9 cellular contexts compared by ENCODE assay signal in the genomic region with DNA sequence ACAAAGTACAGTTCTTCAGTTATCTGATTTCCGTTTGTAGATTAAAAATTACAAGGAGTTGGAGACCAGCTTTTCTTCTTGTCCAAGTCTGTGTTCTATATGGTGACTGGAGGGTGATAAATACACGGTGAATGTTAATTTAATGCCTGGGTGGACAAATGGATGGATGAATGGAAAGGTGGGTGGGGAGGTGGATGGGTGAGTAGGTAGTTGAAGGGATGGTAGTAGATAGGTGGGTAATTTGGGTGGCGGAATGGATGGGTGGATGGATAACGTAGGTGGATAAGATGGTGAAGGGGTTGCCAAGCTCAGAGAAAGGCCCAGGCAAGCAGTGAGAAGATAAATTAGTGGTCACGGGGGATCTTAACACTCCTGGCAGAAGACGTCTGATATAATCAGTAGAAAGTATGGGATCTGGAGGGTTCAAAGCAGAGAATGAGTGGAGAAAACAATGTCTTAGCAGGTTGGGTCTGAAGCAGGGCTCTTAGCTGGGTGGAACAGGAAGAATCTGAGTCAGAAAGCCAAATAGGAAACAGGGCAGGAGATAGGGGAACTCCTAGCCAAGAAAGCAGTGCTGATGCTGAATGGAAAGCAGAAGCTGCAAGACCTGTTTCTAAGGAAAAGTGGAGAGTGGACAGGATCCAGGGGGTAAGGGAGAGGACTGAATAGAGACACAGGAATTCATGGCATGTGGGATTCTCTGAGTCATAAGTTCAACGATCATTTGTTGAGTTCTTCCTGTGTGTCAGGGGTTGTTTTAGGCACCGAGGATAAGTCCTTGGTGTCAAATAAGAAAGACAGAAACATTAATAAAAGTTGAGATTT.
DNase-seq lines count a peak whose midpoint lies in the region; ATAC-seq, FAIRE-seq and TF ChIP-seq lines count a peak whose summit lies in the region.
"Had no signal": no experiment of that assay in that cellular context is flagged by ENCODE, and none has a peak within 500 bp of the region (broad histone marks: within the 10 kb centered on the region; RNA-seq: fewer than 3 reads in every experiment).

No MANE protein-coding gene starts in this region.

- H3K9ac ChIP-seq in kidney (ENCODE audit: low read length in 2 of 2): no peak overlapping the region

- peaks cover 12 to 13% of the 10 kb centered on the region in 2 donors for H3K4me1 ChIP-seq in kidney (ENCODE audit: control insufficient read depth in 1 of 2, insufficient read depth in 1 of 2, low read depth in 1 of 2, low read length in 2 of 2)

- peak overlapping the region in 1 of 2 donors; percentile 29 for H3K27ac ChIP-seq in kidney (ENCODE audit: low read depth in 2 of 2, low read length in 2 of 2)

- DNase-seq in Ammon's horn (ENCODE audit: low spot score): peak; percentile 54
- peak; percentile 68 for DNase-seq in HTR-8/SVneo (ENCODE audit: insufficient read length, low spot score)
- DNase-seq in bronchial epithelial cell (ENCODE audit: low read depth): peak; percentile 99
- peak; percentile 73 for DNase-seq in mucosa of gallbladder (ENCODE audit: low spot score)
- no peak for DNase-seq in kidney
- no peak for DNase-seq in NCI-H446 (lab: John Stamatoyannopoulos, UW)
- DNase-seq: activated CD4-positive, CD25-positive, alpha-beta regulatory T cell had no signal

- intact Hi-C loops in kidney (cut with DNase I): no loop called here

- H3K4me3 ChIP-seq in bronchial epithelial cell (ENCODE audit: low read depth, low read length): no peak overlapping the region
- H3K4me3 ChIP-seq in kidney (ENCODE audit: low read length in 2 of 2): no peak overlapping the region

- no peak for ATAC-seq in GM21515 (IDR thresholded peaks at IDR 0.05; ENCODE audit: unreplicated experiment)
- no peak for ATAC-seq in GM19324 (IDR thresholded peaks at IDR 0.05; ENCODE audit: low FRiP score, unreplicated experiment)

- H3K36me3 ChIP-seq in bronchial epithelial cell (ENCODE audit: control insufficient read depth, insufficient read depth, low read length) (no peaks in the 10 kb centered on the region), kidney (ENCODE audit: control insufficient read depth in 1 of 2, insufficient read depth in 2 of 2, low read length in 2 of 2) (no peaks in the 10 kb centered on the region)

- FAIRE-seq in HTR-8/SVneo (lab: Jason Lieb, UNC): no peak
- peak; percentile 13 for FAIRE-seq in bronchial epithelial cell (lab: Jason Lieb, UNC)
- no peak for FAIRE-seq in kidney (lab: Jason Lieb, UNC)

- H3K27me3 ChIP-seq in bronchial epithelial cell (ENCODE audit: control insufficient read depth, insufficient read depth, low read length): no peaks in the 10 kb centered on the region

- H3K9me3 ChIP-seq in kidney (ENCODE audit: control insufficient read depth in 1 of 2, low read length in 2 of 2): no peaks in the 10 kb centered on the region

- TF ChIP-seq CTCF in bronchial epithelial cell (IDR thresholded peaks at IDR 0.05; ENCODE audit: insufficient read depth, low read length, severe bottlenecking): no peak
- no peak for TF ChIP-seq CTCF in kidney (IDR thresholded peaks at IDR 0.05; ENCODE audit: borderline replicate concordance, extremely low read depth, insufficient read depth)

Comparison
In these comparisons a context has a peak if more than half of its experiments do, and no peak if none do; other contexts are left out.
1. DNase-seq: peak in Ammon's horn (single experiment), HTR-8/SVneo (single experiment), bronchial epithelial cell (single experiment) and mucosa of gallbladder (single experiment); none in kidney (single experiment) and NCI-H446 (0 of 2).